Comparison of ENCODE assay signal across 25 cellular contexts in genomic region chr11:74533421-74533820, GRCh38.
"Had no signal": no experiment of that assay in that cellular context is flagged by ENCODE, and none has a peak within 500 bp of the region (broad histone marks: within the 10 kb centered on the region; RNA-seq: fewer than 3 reads in every experiment).

No MANE protein-coding gene starts in this region.

- H3K27ac ChIP-seq: colonic mucosa, esophagus muscularis mucosa, foreskin keratinocyte, gastroesophageal sphincter, heart left ventricle, left lung, neutrophil, parathyroid adenoma, prostate gland, right atrium auricular region, spleen, thoracic aorta, tibial nerve, vagina had no signal

- H2AFZ ChIP-seq: parathyroid adenoma had no signal

- H3K27me3 Mint-ChIP-seq: dendritic cell treated with granulocyte-macrophage colony-stimulating factor and Interleukin-4, amounts not matched to agents 40 ng/mL and 50 ng/mL, for 4 days had no signal

- H3K79me2 ChIP-seq: parathyroid adenoma had no signal

- H3K4me3 Mint-ChIP-seq: dendritic cell treated with granulocyte-macrophage colony-stimulating factor and Interleukin-4, amounts not matched to agents 40 ng/mL and 50 ng/mL, for 4 days; naive thymus-derived CD8-positive, alpha-beta T cell; nephron progenitor cell; stimulated activated memory B cell treated with anti-CD40 and anti-IgM and Interleukin-4, amounts not matched to agents 10 μg/mL and 1 μg/mL and 100 μg/mL, for 72 hours had no signal

- H3K36me3 ChIP-seq: colonic mucosa, esophagus muscularis mucosa, gastroesophageal sphincter, heart left ventricle, left lung, neutrophil, prostate gland, right atrium auricular region, spleen, thoracic aorta, tibial nerve, vagina had no signal

- H3K9ac ChIP-seq: parathyroid adenoma had no signal

- H3K4me1 ChIP-seq: colonic mucosa, esophagus muscularis mucosa, gastroesophageal sphincter, parathyroid adenoma, prostate gland, right atrium auricular region, spleen, tibial nerve had no signal

- H3K27ac Mint-ChIP-seq: dendritic cell treated with granulocyte-macrophage colony-stimulating factor and Interleukin-4, amounts not matched to agents 40 ng/mL and 50 ng/mL, for 4 days; naive thymus-derived CD8-positive, alpha-beta T cell; stimulated activated memory B cell treated with anti-CD40 and anti-IgM and Interleukin-4, amounts not matched to agents 10 μg/mL and 1 μg/mL and 100 μg/mL, for 72 hours had no signal

- H3K4me3 ChIP-seq: colonic mucosa, esophagus muscularis mucosa, gastroesophageal sphincter, heart left ventricle, left lung, prostate gland, right atrium auricular region, spleen, thoracic aorta, tibial nerve, vagina had no signal

- ATAC-seq: gastroesophageal sphincter; heart left ventricle; left cardiac atrium; left lung; naive thymus-derived CD8-positive, alpha-beta T cell; sciatic nerve; stimulated activated memory B cell treated with anti-CD40 and anti-IgM and Interleukin-4, amounts not matched to agents 10 μg/mL and 1 μg/mL and 100 μg/mL, for 72 hours; stimulated activated naive CD8-positive, alpha-beta T cell treated with anti-CD3 and anti-CD28 coated beads, Interleukin-15, Interleukin-2, amounts not matched to agents 100 U/mL and 50 U/mL, for 24 hours had no signal

- DNase-seq: colonic mucosa; effector CD8-positive, alpha-beta T cell; foreskin keratinocyte; heart left ventricle; hippocampal formation; left cardiac atrium; left lung; mesenchymal stem cell; naive thymus-derived CD8-positive, alpha-beta T cell; nephron progenitor cell; spleen; stimulated activated CD4-positive, alpha-beta T cell treated with anti-CD3 and anti-CD28 coated beads, Interleukin-4, amount 100 ng/mL, for 4 hours; stimulated activated naive CD8-positive, alpha-beta T cell treated with anti-CD3 and anti-CD28 coated beads, Interleukin-15, Interleukin-2, amounts not matched to agents 100 U/mL and 50 U/mL, for 24 hours had no signal

- H3K9me3 ChIP-seq: colonic mucosa, neutrophil, prostate gland, right atrium auricular region, vagina had no signal

- H3K27me3 ChIP-seq: colonic mucosa, esophagus muscularis mucosa, gastroesophageal sphincter, heart left ventricle, left lung, neutrophil, right atrium auricular region, tibial nerve, vagina had no signal
